ENCODE assay signal across 1 cellular context in genomic region chr1:41516168-41516961, GRCh38.
TF ChIP-seq lines count a peak whose summit lies in the region.

No MANE protein-coding gene starts in this region.

TF ChIP-seq in HepG2, 621 proteins besides CTCF, POLR2A, EP300 and RAD21 (continued from another document and continues in another):
- TF ChIP-seq MTF2 (CRISPR knock-in tag; IDR thresholded peaks at IDR 0.05; ENCODE audit: borderline replicate concordance), result peak; percentile 52; the same call in 1 of the 2 replicates
- TF ChIP-seq, protein P1, sequence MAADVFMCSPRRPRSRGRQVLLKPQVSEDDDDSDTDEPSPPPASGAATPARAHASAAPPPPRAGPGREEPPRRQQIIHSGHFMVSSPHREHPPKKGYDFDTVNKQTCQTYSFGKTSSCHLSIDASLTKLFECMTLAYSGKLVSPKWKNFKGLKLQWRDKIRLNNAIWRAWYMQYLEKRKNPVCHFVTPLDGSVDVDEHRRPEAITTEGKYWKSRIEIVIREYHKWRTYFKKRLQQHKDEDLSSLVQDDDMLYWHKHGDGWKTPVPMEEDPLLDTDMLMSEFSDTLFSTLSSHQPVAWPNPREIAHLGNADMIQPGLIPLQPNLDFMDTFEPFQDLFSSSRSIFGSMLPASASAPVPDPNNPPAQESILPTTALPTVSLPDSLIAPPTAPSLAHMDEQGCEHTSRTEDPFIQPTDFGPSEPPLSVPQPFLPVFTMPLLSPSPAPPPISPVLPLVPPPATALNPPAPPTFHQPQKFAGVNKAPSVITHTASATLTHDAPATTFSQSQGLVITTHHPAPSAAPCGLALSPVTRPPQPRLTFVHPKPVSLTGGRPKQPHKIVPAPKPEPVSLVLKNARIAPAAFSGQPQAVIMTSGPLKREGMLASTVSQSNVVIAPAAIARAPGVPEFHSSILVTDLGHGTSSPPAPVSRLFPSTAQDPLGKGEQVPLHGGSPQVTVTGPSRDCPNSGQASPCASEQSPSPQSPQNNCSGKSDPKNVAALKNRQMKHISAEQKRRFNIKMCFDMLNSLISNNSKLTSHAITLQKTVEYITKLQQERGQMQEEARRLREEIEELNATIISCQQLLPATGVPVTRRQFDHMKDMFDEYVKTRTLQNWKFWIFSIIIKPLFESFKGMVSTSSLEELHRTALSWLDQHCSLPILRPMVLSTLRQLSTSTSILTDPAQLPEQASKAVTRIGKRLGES (CRISPR knock-in tag; IDR thresholded peaks at IDR 0.05; ENCODE audit: borderline replicate concordance), result no peak
- TF ChIP-seq KDM6A (CRISPR knock-in tag; IDR thresholded peaks at IDR 0.05; ENCODE audit: low read depth), result no peak
- no peak for TF ChIP-seq EED (CRISPR knock-in tag; IDR thresholded peaks at IDR 0.05)
- no peak for TF ChIP-seq KLF9 (CRISPR knock-in tag; IDR thresholded peaks at IDR 0.05; ENCODE audit: low read depth)
- no peak for TF ChIP-seq NAIF1 (CRISPR knock-in tag; IDR thresholded peaks at IDR 0.05; ENCODE audit: borderline replicate concordance)
- TF ChIP-seq MTF1 (CRISPR knock-in tag; IDR thresholded peaks at IDR 0.05), result no peak
- TF ChIP-seq ATF2 (CRISPR knock-in tag; IDR thresholded peaks at IDR 0.05), result 0 out of 2 replicates have a peak, but pooled peaks have one; percentile 36
- TF ChIP-seq ATF1 (CRISPR knock-in tag; IDR thresholded peaks at IDR 0.05), result no peak
- TF ChIP-seq ZNF672 (CRISPR knock-in tag; IDR thresholded peaks at IDR 0.05), result no peak
- TF ChIP-seq, protein P2, sequence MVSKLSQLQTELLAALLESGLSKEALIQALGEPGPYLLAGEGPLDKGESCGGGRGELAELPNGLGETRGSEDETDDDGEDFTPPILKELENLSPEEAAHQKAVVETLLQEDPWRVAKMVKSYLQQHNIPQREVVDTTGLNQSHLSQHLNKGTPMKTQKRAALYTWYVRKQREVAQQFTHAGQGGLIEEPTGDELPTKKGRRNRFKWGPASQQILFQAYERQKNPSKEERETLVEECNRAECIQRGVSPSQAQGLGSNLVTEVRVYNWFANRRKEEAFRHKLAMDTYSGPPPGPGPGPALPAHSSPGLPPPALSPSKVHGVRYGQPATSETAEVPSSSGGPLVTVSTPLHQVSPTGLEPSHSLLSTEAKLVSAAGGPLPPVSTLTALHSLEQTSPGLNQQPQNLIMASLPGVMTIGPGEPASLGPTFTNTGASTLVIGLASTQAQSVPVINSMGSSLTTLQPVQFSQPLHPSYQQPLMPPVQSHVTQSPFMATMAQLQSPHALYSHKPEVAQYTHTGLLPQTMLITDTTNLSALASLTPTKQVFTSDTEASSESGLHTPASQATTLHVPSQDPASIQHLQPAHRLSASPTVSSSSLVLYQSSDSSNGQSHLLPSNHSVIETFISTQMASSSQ (IDR thresholded peaks at IDR 0.05; ENCODE audit: low read depth), result no peak
- TF ChIP-seq, protein P2 (CRISPR knock-in tag; IDR thresholded peaks at IDR 0.05; ENCODE audit: borderline replicate concordance), result no peak
- TF ChIP-seq ZBTB21 (CRISPR knock-in tag; IDR thresholded peaks at IDR 0.05), result no peak
- no peak for TF ChIP-seq ZNF597 (CRISPR knock-in tag; IDR thresholded peaks at IDR 0.05)
- no peak for TF ChIP-seq RFX3 (CRISPR knock-in tag; IDR thresholded peaks at IDR 0.05)
- peak; percentile 52; the same call in 1 of the 2 replicates for TF ChIP-seq ZNF766 (CRISPR knock-in tag; IDR thresholded peaks at IDR 0.05; ENCODE audit: borderline replicate concordance)
- TF ChIP-seq DDIT3 (CRISPR knock-in tag; IDR thresholded peaks at IDR 0.05), result no peak
- TF ChIP-seq PRDM10 (CRISPR knock-in tag; IDR thresholded peaks at IDR 0.05; ENCODE audit: low read depth), result 0 out of 2 replicates have a peak, but pooled peaks have one; percentile 35
- no peak for TF ChIP-seq ZNF282 (IDR thresholded peaks at IDR 0.05; ENCODE audit: partially characterized antibody)
- TF ChIP-seq TFDP2 (CRISPR knock-in tag; IDR thresholded peaks at IDR 0.05), result 0 out of 2 replicates have a peak, but pooled peaks have one; percentile 38
- TF ChIP-seq FOXO1 (CRISPR knock-in tag; IDR thresholded peaks at IDR 0.05), result no peak
- no peak for TF ChIP-seq CEBPZ (IDR thresholded peaks at IDR 0.05; ENCODE audit: low read length)
- no peak for TF ChIP-seq FOXK2 (IDR thresholded peaks at IDR 0.05)
- no peak for TF ChIP-seq REXO4 (CRISPR knock-in tag; IDR thresholded peaks at IDR 0.05; ENCODE audit: borderline replicate concordance)
- 0 out of 2 replicates have a peak, but pooled peaks have one; percentile 31 for TF ChIP-seq ZNF768 (CRISPR knock-in tag; IDR thresholded peaks at IDR 0.05)
- TF ChIP-seq PPARG (CRISPR knock-in tag; conservative IDR thresholded peaks at IDR 0.05), result no peak
- TF ChIP-seq ZKSCAN1 (IDR thresholded peaks at IDR 0.05; ENCODE audit: low read length), result no peak
- TF ChIP-seq PHF5A (CRISPR knock-in tag; IDR thresholded peaks at IDR 0.05; ENCODE audit: low read depth, unreplicated experiment), result no peak
- 0 out of 2 replicates have a peak, but pooled peaks have one; percentile 33 for TF ChIP-seq ZFY (CRISPR knock-in tag; IDR thresholded peaks at IDR 0.05)
- no peak for TF ChIP-seq ARNT2 (CRISPR knock-in tag; IDR thresholded peaks at IDR 0.05; ENCODE audit: low read depth)
- TF ChIP-seq ZNF580 (CRISPR knock-in tag; IDR thresholded peaks at IDR 0.05; ENCODE audit: borderline replicate concordance, low read depth), result no peak
- no peak for TF ChIP-seq THYN1 (CRISPR knock-in tag; IDR thresholded peaks at IDR 0.05; ENCODE audit: borderline replicate concordance, low read depth)
- no peak for TF ChIP-seq PRDM15 (CRISPR knock-in tag; IDR thresholded peaks at IDR 0.05)
- no peak for TF ChIP-seq ZNF790 (CRISPR knock-in tag; IDR thresholded peaks at IDR 0.05; ENCODE audit: borderline replicate concordance)
- TF ChIP-seq CAMTA2 (CRISPR knock-in tag; IDR thresholded peaks at IDR 0.05; ENCODE audit: borderline replicate concordance), result no peak
